Comparison of ENCODE assay signal across 25 cellular contexts in genomic region chr13:73731564-73731963, GRCh38.
DNase-seq lines count a peak whose midpoint lies in the region; ATAC-seq, FAIRE-seq and TF ChIP-seq lines count a peak whose summit lies in the region.
"Had no signal": no experiment of that assay in that cellular context is flagged by ENCODE, and none has a peak within 500 bp of the region (broad histone marks: within the 10 kb centered on the region; RNA-seq: fewer than 3 reads in every experiment).

No MANE protein-coding gene starts in this region.

- no peak overlapping the region for H3K4me3 ChIP-seq in CD8-positive, alpha-beta T cell (ENCODE audit: low read depth, low read length)
- no peak overlapping the region for H3K4me3 ChIP-seq in H1 (ENCODE audit: extremely low read depth in 1 of 4, insufficient read depth in 2 of 4, low read depth in 3 of 4, low read length in 4 of 4)
- H3K4me3 ChIP-seq in effector memory CD4-positive, alpha-beta T cell (ENCODE audit: insufficient read depth, low read depth, low read length, poor library complexity, severe bottlenecking): no peak overlapping the region
- H3K4me3 ChIP-seq: A549; BLaER1 treated with 17β-estradiol and CSF1 and Interleukin-3, amounts not matched to agents 10 nM and 100 nM; MG63 had no signal

- TF ChIP-seq RAD21 in H1 (IDR thresholded peaks at IDR 0.05 in 1 of 2, conservative IDR thresholded peaks at IDR 0.05 in 1 of 2; ENCODE audit: low read depth in 2 of 2, low read length in 2 of 2): no peak

- no peak overlapping the region for H3K27ac ChIP-seq in CD8-positive, alpha-beta T cell (ENCODE audit: low read depth, low read length)
- H3K27ac ChIP-seq in H1 (ENCODE audit: low read depth, low read length): no peak overlapping the region
- no peak overlapping the region for H3K27ac ChIP-seq in effector memory CD4-positive, alpha-beta T cell (ENCODE audit: insufficient read depth, low read length, poor library complexity, severe bottlenecking)
- H3K27ac ChIP-seq: A549; BLaER1 treated with 17β-estradiol and CSF1 and Interleukin-3, amounts not matched to agents 10 nM and 100 nM; RWPE1 had no signal

- H3K27me3 Mint-ChIP-seq in CD8-positive, alpha-beta T cell (ENCODE audit: low read depth): no peaks in the 10 kb centered on the region
- no peaks in the 10 kb centered on the region for H3K27me3 Mint-ChIP-seq in IgD-negative memory B cell
- H3K27me3 Mint-ChIP-seq in immature natural killer cell (ENCODE audit: low read depth in 3 of 3): peaks cover 0 to 2% (median 2%) of the 10 kb centered on the region in 3 donors
- H3K27me3 Mint-ChIP-seq: CD8-positive, alpha-beta memory T cell had no signal

- no peaks in the 10 kb centered on the region for H3K4me1 ChIP-seq in CD8-positive, alpha-beta T cell (ENCODE audit: insufficient read depth, low read length)
- H3K4me1 ChIP-seq in H1 (replicated peaks in 1 of 4; ENCODE audit: control insufficient read depth in 3 of 4, insufficient read depth in 4 of 4, low read length in 3 of 4): peaks cover 0 to 9% (median 1%) of the 10 kb centered on the region in 4 experiments; a peak in 2 of 7 replicates
- no peaks in the 10 kb centered on the region for H3K4me1 ChIP-seq in effector memory CD4-positive, alpha-beta T cell (ENCODE audit: control insufficient read depth, insufficient read depth, low read length, poor library complexity, severe bottlenecking)
- H3K4me1 ChIP-seq: A549; BLaER1 treated with 17β-estradiol and CSF1 and Interleukin-3, amounts not matched to agents 10 nM and 100 nM had no signal

- no peaks in the 10 kb centered on the region for H3K9me3 ChIP-seq in CD8-positive, alpha-beta T cell (ENCODE audit: low read length)
- H3K9me3 ChIP-seq in H1 (ENCODE audit: insufficient read depth in 2 of 2, low read depth in 1 of 2, low read length in 1 of 2): no peaks in the 10 kb centered on the region
- no peaks in the 10 kb centered on the region for H3K9me3 ChIP-seq in effector memory CD4-positive, alpha-beta T cell (ENCODE audit: control insufficient read depth, low read length)
- H3K9me3 ChIP-seq: A549; BLaER1 treated with 17β-estradiol and CSF1 and Interleukin-3, amounts not matched to agents 10 nM and 100 nM; MG63 had no signal

- H3K23me2 ChIP-seq in H1 (ENCODE audit: low read depth, low read length): no peaks in the 10 kb centered on the region

- H3K27me3 ChIP-seq in CD8-positive, alpha-beta T cell (ENCODE audit: insufficient read depth, low read length): no peaks in the 10 kb centered on the region
- H3K27me3 ChIP-seq in H1 (replicated peaks in 1 of 4; ENCODE audit: control insufficient read depth in 3 of 4, extremely low read depth in 1 of 4, insufficient read depth in 3 of 4, low read length in 3 of 4): no peaks in the 10 kb centered on the region; a peak in 1 of 7 replicates
- H3K27me3 ChIP-seq in effector memory CD4-positive, alpha-beta T cell (replicated peaks; ENCODE audit: control insufficient read depth, insufficient read depth, low read length, poor library complexity, severe bottlenecking): no peaks in the 10 kb centered on the region
- H3K27me3 ChIP-seq: BLaER1 treated with 17β-estradiol and CSF1 and Interleukin-3, amounts not matched to agents 10 nM and 100 nM; MG63 had no signal

- no peaks in the 10 kb centered on the region for H3K36me3 ChIP-seq in CD8-positive, alpha-beta T cell (ENCODE audit: insufficient read depth, low read length)
- no peaks in the 10 kb centered on the region for H3K36me3 ChIP-seq in H1 (ENCODE audit: control insufficient read depth in 2 of 4, insufficient read depth in 4 of 4, low read length in 3 of 4)
- H3K36me3 ChIP-seq in effector memory CD4-positive, alpha-beta T cell (ENCODE audit: control insufficient read depth, insufficient read depth, low read length): peaks cover 5% of the 10 kb centered on the region
- H3K36me3 ChIP-seq: MG63 had no signal

- CTCF ChIA-PET in CD8-positive, alpha-beta T cell (lab: Charles Lee): interaction anchor here (0.6 to 1.1 kb wide), 4 partner anchors 9 to 371 kb away, joined by 3 to 5 read pairs (median 4); no protein-coding TSS in a partner anchor
- CTCF ChIA-PET in H1 (lab: Charles Lee; ENCODE audit: partially characterized antibody): interaction anchor here (0.6 to 1.1 kb wide), 4 partner anchors 104 to 1428 kb away, joined by 3 to 4 read pairs (median 4); no protein-coding TSS in a partner anchor

- no peak for TF ChIP-seq CTCF in CD8-positive, alpha-beta T cell (IDR thresholded peaks at IDR 0.05)
- TF ChIP-seq CTCF in H1 (IDR thresholded peaks at IDR 0.05; ENCODE audit: control extremely low read depth in 1 of 3, insufficient read depth in 1 of 3, low read depth in 1 of 3, low read length in 3 of 3): no peak

- H3K27ac Mint-ChIP-seq in CD8-positive, alpha-beta T cell: peak overlapping the region; percentile 12
- peak overlapping the region in 2 of 3 donors; percentile 44 to 83 for H3K27ac Mint-ChIP-seq in IgD-negative memory B cell
- H3K27ac Mint-ChIP-seq in immature natural killer cell: peak overlapping the region in 4 of 6 donors; percentile 28 to 75 (median 48)
- H3K27ac Mint-ChIP-seq: H9 had no signal

- H3K79me2 ChIP-seq in H1 (ENCODE audit: control insufficient read depth in 1 of 2, insufficient read depth in 2 of 2, low read length in 2 of 2): no peaks in the 10 kb centered on the region

- peak; percentile 57 for FAIRE-seq in H1 (lab: Jason Lieb, UNC)
- FAIRE-seq: A549, GM19239, HTR-8/SVneo had no signal

- no peak for TF ChIP-seq EP300 in H1 (IDR thresholded peaks at IDR 0.05; ENCODE audit: borderline replicate concordance in 1 of 2, low read depth in 2 of 2, low read length in 2 of 2)

- H2AK5ac ChIP-seq in H1 (ENCODE audit: low read depth, low read length): no peak overlapping the region

- DNase-seq in CD8-positive, alpha-beta T cell: no peak
- DNase-seq in H1 (ENCODE audit: low read depth in 1 of 2, low spot score in 2 of 2): no peak
- DNase-seq in immature natural killer cell: no peak
- DNase-seq in NCI-H2227 treated with DMSO at 0.1 percent for 48 hours (lab: John Stamatoyannopoulos, UW): no peak
- DNase-seq in effector memory CD4-positive, alpha-beta T cell: no peak
- DNase-seq: AML-193; CD8-positive, alpha-beta memory T cell; DMS153; DND-41; H9; KG1; MG63; NCI-H2029; NCI-H345; NCI-H510A treated with DMSO at 0.1 percent for 48 hours; NCI-H774; SHP77 had no signal

- H2BK15ac ChIP-seq in H1 (ENCODE audit: low read length): no peak overlapping the region

- H3K4ac ChIP-seq in H1 (replicated peaks; ENCODE audit: insufficient read length, low read depth, low read length): no peak overlapping the region

- H4K5ac ChIP-seq in H1 (ENCODE audit: insufficient read length, low read depth, low read length): no peak overlapping the region

- H3K4me2 ChIP-seq in H1 (ENCODE audit: insufficient read depth in 1 of 2, low read depth in 2 of 2, low read length in 2 of 2): no peak overlapping the region
- H3K4me2 ChIP-seq: A549; BLaER1 treated with 17β-estradiol and CSF1 and Interleukin-3, amounts not matched to agents 10 nM and 100 nM had no signal

- H2BK120ac ChIP-seq in H1 (replicated peaks; ENCODE audit: low read depth, low read length): no peak overlapping the region

- H2BK12ac ChIP-seq in H1 (ENCODE audit: low read depth, low read length): no peak overlapping the region

- H3K79me1 ChIP-seq in H1 (ENCODE audit: low read depth, low read length): no peaks in the 10 kb centered on the region

- H3K14ac ChIP-seq in H1 (ENCODE audit: insufficient read length): no peak overlapping the region

- H3K23ac ChIP-seq in H1 (ENCODE audit: insufficient read length): no peak overlapping the region

- no peak overlapping the region for H2AFZ ChIP-seq in H1 (ENCODE audit: low read length)

- H3K36me3 Mint-ChIP-seq in CD8-positive, alpha-beta T cell: peaks cover 70% of the 10 kb centered on the region
- H3K36me3 Mint-ChIP-seq in IgD-negative memory B cell (peaks cover 30% of the 10 kb centered on the region), immature natural killer cell (peaks cover 5 to 10% (median 9%) of the 10 kb centered on the region in 3 donors)

- H3K18ac ChIP-seq in H1 (ENCODE audit: extremely low read depth, low read length): no peak overlapping the region

- H4K8ac ChIP-seq in H1 (ENCODE audit: extremely low read depth, insufficient read depth, low read length): no peak overlapping the region

- TF ChIP-seq POLR2A in H1 (IDR thresholded peaks at IDR 0.05; ENCODE audit: control extremely low read depth in 1 of 2, low read depth in 2 of 2, low read length in 2 of 2): no peak

- no peak overlapping the region for H3K4me3 Mint-ChIP-seq in CD8-positive, alpha-beta T cell
- H3K4me3 Mint-ChIP-seq in IgD-negative memory B cell (no peak overlapping the region), immature natural killer cell (no peak overlapping the region)
- H3K4me3 Mint-ChIP-seq: CD8-positive, alpha-beta memory T cell; H9 had no signal

- H3K9me3 Mint-ChIP-seq in CD8-positive, alpha-beta T cell: no peaks in the 10 kb centered on the region
- no peaks in the 10 kb centered on the region for H3K9me3 Mint-ChIP-seq in IgD-negative memory B cell
- H3K9me3 Mint-ChIP-seq in immature natural killer cell: no peaks in the 10 kb centered on the region
- H3K9me3 Mint-ChIP-seq: CD8-positive, alpha-beta memory T cell; H9 had no signal

- H3K9ac ChIP-seq in H1 (replicated peaks in 1 of 4; ENCODE audit: extremely low read depth in 1 of 4, low read depth in 3 of 4, low read length in 3 of 4): no peak overlapping the region
- H3K9ac ChIP-seq: BLaER1 treated with 17β-estradiol and CSF1 and Interleukin-3, amounts not matched to agents 10 nM and 100 nM had no signal

- ATAC-seq in CD8-positive, alpha-beta T cell: no peak
- ATAC-seq in GM19328 (IDR thresholded peaks at IDR 0.05; ENCODE audit: unreplicated experiment): no peak
- ATAC-seq: A549, Panc1 had no signal

- H4K20me1 ChIP-seq in H1 (replicated peaks in 1 of 2; ENCODE audit: control insufficient read depth in 1 of 2, insufficient read depth in 2 of 2, low read length in 2 of 2): no peaks in the 10 kb centered on the region
- H4K20me1 ChIP-seq: BLaER1 treated with 17β-estradiol and CSF1 and Interleukin-3, amounts not matched to agents 10 nM and 100 nM had no signal

- intact Hi-C loops in CD8-positive, alpha-beta T cell (cut with DNase I, micrococcal nuclease): no loop called here

- no peak overlapping the region for H3K56ac ChIP-seq in H1 (replicated peaks; ENCODE audit: insufficient read length, low read depth, low read length)

- H2BK20ac ChIP-seq in H1 (ENCODE audit: low read length): no peak overlapping the region

- no peak overlapping the region for H4K91ac ChIP-seq in H1 (replicated peaks; ENCODE audit: insufficient read length, low read length)

- peaks cover 10% of the 10 kb centered on the region for H3K4me1 Mint-ChIP-seq in CD8-positive, alpha-beta T cell (ENCODE audit: low read depth)
- peaks cover 0 to 5% (median 0%) of the 10 kb centered on the region in 3 donors for H3K4me1 Mint-ChIP-seq in IgD-negative memory B cell
- peaks cover 11 to 36% of the 10 kb centered on the region in 2 donors for H3K4me1 Mint-ChIP-seq in immature natural killer cell

- POLR2A ChIA-PET in CD8-positive, alpha-beta T cell (lab: Charles Lee): no interaction called here
- POLR2A ChIA-PET in H1 (lab: Charles Lee; ENCODE audit: partially characterized antibody): interaction anchor here (1.6 kb wide), 1 partner anchor 10 kb away, joined by 4 read pairs; no protein-coding TSS in a partner anchor

- no peak overlapping the region for H2BK5ac ChIP-seq in H1 (ENCODE audit: low read depth, low read length)

TF ChIP-seq in H1, 55 proteins besides CTCF, POLR2A, EP300 and RAD21 (continues in another document):
- no peak for TF ChIP-seq BCL11A (IDR thresholded peaks at IDR 0.05; ENCODE audit: low read depth in 2 of 2, low read length in 2 of 2)

Comparison
In these comparisons a context has a peak if more than half of its experiments do, and no peak if none do; other contexts are left out.
1. H3K27ac Mint-ChIP-seq: peak in every context shown above with its lines; median percentile 64 in IgD-negative memory B cell; 48 in immature natural killer cell; 12 in CD8-positive, alpha-beta T cell.